In the genomic region with DNA sequence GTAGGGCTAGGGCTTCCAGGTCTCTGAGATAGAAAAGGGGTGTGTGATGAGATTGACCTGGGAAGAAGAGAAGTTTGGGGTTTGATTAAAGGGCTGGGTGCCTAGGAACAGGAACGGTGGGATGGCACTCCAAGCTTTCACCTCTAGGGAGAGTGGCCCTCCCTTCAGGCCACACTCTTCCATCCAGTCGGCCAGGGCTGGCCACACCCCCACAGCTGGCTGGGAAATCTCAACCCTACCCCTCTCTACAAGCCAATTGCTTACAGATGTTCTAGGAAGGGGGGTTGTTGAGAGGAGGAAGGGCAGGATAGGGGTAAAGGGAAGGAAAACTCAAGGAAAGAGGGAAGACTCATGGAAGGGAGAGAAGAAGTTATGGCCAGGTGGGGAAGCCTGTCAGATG, we compare ENCODE assay signal across 37 cellular contexts. TPM values are rescaled to one million over a fixed set of nuclear protein-coding genes. Genes with fewer than 3 reads are reported as not detected.
A peak's percentile ranks its signal among the peaks of the same experiment; 100 is the strongest.
DNase-seq lines count a peak whose midpoint lies in the region; ATAC-seq and TF ChIP-seq lines count a peak whose summit lies in the region.
"Had no signal": no experiment of that assay in that cellular context is flagged by ENCODE, and none has a peak within 500 bp of the region (broad histone marks: within the 10 kb centered on the region; RNA-seq: fewer than 3 reads in every experiment).

No MANE protein-coding gene starts in this region.

- no peak overlapping the region for H4K8ac ChIP-seq in mesenchymal stem cell (ENCODE audit: low read length)

- H3K79me1 ChIP-seq in mesenchymal stem cell (replicated peaks; ENCODE audit: low read length, poor library complexity, severe bottlenecking), result no peaks in the 10 kb centered on the region

- H2BK5ac ChIP-seq in mesenchymal stem cell (ENCODE audit: low read depth, low read length, poor library complexity, severe bottlenecking), result no peak overlapping the region

- H3K9ac ChIP-seq in mesenchymal stem cell (ENCODE audit: low read length) (no peak overlapping the region), subcutaneous abdominal adipose tissue (ENCODE audit: low read length in 5 of 5) (no peak overlapping the region)
- H3K9ac ChIP-seq: KMS-11 had no signal

- H3K4me3 ChIP-seq in coronary artery, result no peak overlapping the region
- H3K4me3 ChIP-seq in mesenchymal stem cell (ENCODE audit: insufficient read depth in 1 of 2, low read depth in 1 of 2, low read length in 2 of 2), result no peak overlapping the region
- H3K4me3 ChIP-seq in subcutaneous abdominal adipose tissue (ENCODE audit: low read depth in 1 of 5, low read length in 5 of 5), result no peak overlapping the region
- no peak overlapping the region for H3K4me3 ChIP-seq in hepatocyte
- H3K4me3 ChIP-seq: colonic mucosa, heart right ventricle, lower lobe of right lung, Peyer's patch, uterus had no signal

- no peaks in the 10 kb centered on the region for H3K9me3 Mint-ChIP-seq in activated CD8-positive, alpha-beta T cell treated with anti-CD3 and anti-CD28 coated beads, Interleukin-2, amount 10 ng/mL, durations not matched to agents 7 days and 5 days (ENCODE audit: insufficient read depth)
- H3K9me3 Mint-ChIP-seq in activated CD8-positive, alpha-beta T cell treated with anti-CD3 and anti-CD28 coated beads for 36 hours, result no peaks in the 10 kb centered on the region
- H3K9me3 Mint-ChIP-seq: activated naive CD8-positive, alpha-beta T cell treated with anti-CD3 and anti-CD28 coated beads, Interleukin-2, amount 10 ng/mL, durations not matched to agents 7 days and 5 days; natural killer cell; stimulated activated naive B cell treated with anti-CD40 and anti-IgM and Interleukin-4, amounts not matched to agents 10 μg/mL and 1 μg/mL and 100 μg/mL, for 72 hours; T-helper 2 cell treated with Interferon-gamma antibody and Interleukin-4, amounts not matched to agents 5 μg/mL and 100 μg/mL, for 36 hours had no signal

- peaks cover 56% of the 10 kb centered on the region for H3K27me3 Mint-ChIP-seq in activated CD8-positive, alpha-beta T cell treated with anti-CD3 and anti-CD28 coated beads, Interleukin-2, amount 10 ng/mL, durations not matched to agents 7 days and 5 days (ENCODE audit: low read depth)
- H3K27me3 Mint-ChIP-seq in activated CD8-positive, alpha-beta T cell treated with anti-CD3 and anti-CD28 coated beads for 36 hours, result peaks cover 2% of the 10 kb centered on the region

- peaks cover 25% of the 10 kb centered on the region for H3K4me1 Mint-ChIP-seq in activated CD8-positive, alpha-beta T cell treated with anti-CD3 and anti-CD28 coated beads, Interleukin-2, amount 10 ng/mL, durations not matched to agents 7 days and 5 days (ENCODE audit: low read depth)
- peaks cover 21% of the 10 kb centered on the region for H3K4me1 Mint-ChIP-seq in activated CD8-positive, alpha-beta T cell treated with anti-CD3 and anti-CD28 coated beads for 36 hours (ENCODE audit: low read depth)

- WGBS in mesenchymal stem cell, result 0% methylated on average over 1 of the region's 2 CpGs
- WGBS in hepatocyte (ENCODE audit: low lambda C conversion rate, missing lambda C conversion rate), result 16% methylated on average over 2 of the region's 2 CpGs

- H2BK12ac ChIP-seq in mesenchymal stem cell (ENCODE audit: low read length in 2 of 2), result no peak overlapping the region

- peak overlapping the region; percentile 5 for H2BK120ac ChIP-seq in mesenchymal stem cell (ENCODE audit: low read depth, low read length)

- no peak for DNase-seq in activated CD8-positive, alpha-beta T cell treated with anti-CD3 and anti-CD28 coated beads, Interleukin-2, amount 10 ng/mL, durations not matched to agents 7 days and 5 days
- no peak for DNase-seq in activated CD8-positive, alpha-beta T cell treated with anti-CD3 and anti-CD28 coated beads for 36 hours
- DNase-seq in coronary artery (ENCODE audit: low spot score) (peak; percentile 62), mesenchymal stem cell (no peak), hepatocyte (ENCODE audit: low spot score) (no peak)
- DNase-seq: 8988T; activated CD8-positive, alpha-beta memory T cell treated with anti-CD3 and anti-CD28 coated beads for 24 hours; activated effector memory CD4-positive, alpha-beta T cell treated with anti-CD3 and anti-CD28 coated beads, Interleukin-2, amount 50 U/mL, for 16 hours; activated naive CD8-positive, alpha-beta T cell treated with anti-CD3 and anti-CD28 coated beads, Interleukin-2, amount 10 ng/mL, durations not matched to agents 7 days and 5 days; Caco-2; colonic mucosa; effector memory CD4-positive, alpha-beta T cell; erythroblast; foreskin melanocyte; heart right ventricle; kidney glomerular epithelial cell; lower lobe of right lung; MM.1S; natural killer cell; NCI-H1105 treated with DMSO at 0.1 percent for 48 hours; NCI-H1930; NCI-H748 treated with DMSO at 0.1 percent for 48 hours; Peyer's patch; SIG-M5; stimulated activated naive B cell treated with anti-CD40 and anti-IgM and Interleukin-4, amounts not matched to agents 10 μg/mL and 1 μg/mL and 100 μg/mL, for 72 hours; uterus had no signal

- POLR2A ChIA-PET in activated CD8-positive, alpha-beta T cell treated with anti-CD3 and anti-CD28 coated beads, Interleukin-2, amount 10 ng/mL, durations not matched to agents 7 days and 5 days (lab: Charles Lee), result no interaction called here
- POLR2A ChIA-PET in activated CD8-positive, alpha-beta T cell treated with anti-CD3 and anti-CD28 coated beads for 36 hours (lab: Charles Lee), result interaction anchor here (0.5 to 1.3 kb wide), 2 partner anchors 8 to 966 kb away, joined by 3 to 4 read pairs; no protein-coding TSS in a partner anchor

- TF ChIP-seq CTCF in activated CD8-positive, alpha-beta T cell treated with anti-CD3 and anti-CD28 coated beads for 36 hours (IDR thresholded peaks at IDR 0.05), result no peak
- TF ChIP-seq CTCF in coronary artery (IDR thresholded peaks at IDR 0.05) (no peak), hepatocyte (IDR thresholded peaks at IDR 0.05; ENCODE audit: poor library complexity) (no peak)

- no peak overlapping the region for H3K23ac ChIP-seq in mesenchymal stem cell (ENCODE audit: low read length in 2 of 2)

- H4K20me1 ChIP-seq in hepatocyte (ENCODE audit: insufficient read depth, poor library complexity, severe bottlenecking), result no peaks in the 10 kb centered on the region

- no peaks in the 10 kb centered on the region for H3K9me3 ChIP-seq in mesenchymal stem cell (ENCODE audit: control insufficient read depth, low read length)
- H3K9me3 ChIP-seq in subcutaneous abdominal adipose tissue (ENCODE audit: control insufficient read depth in 5 of 5, low read length in 5 of 5), result no peaks in the 10 kb centered on the region
- H3K9me3 ChIP-seq in hepatocyte (ENCODE audit: low read depth), result no peaks in the 10 kb centered on the region
- H3K9me3 ChIP-seq: Caco-2, colonic mucosa, heart right ventricle, lower lobe of right lung, Peyer's patch, uterus had no signal

- H3K4me1 ChIP-seq in mesenchymal stem cell (ENCODE audit: control insufficient read depth, insufficient read depth, low read depth, low read length) (peaks cover 3% of the 10 kb centered on the region), subcutaneous abdominal adipose tissue (ENCODE audit: control insufficient read depth in 5 of 5, insufficient read depth in 5 of 5, low read length in 5 of 5) (peaks cover 24 to 62% (median 43%) of the 10 kb centered on the region in 5 donors), hepatocyte (ENCODE audit: insufficient read depth) (peaks cover 7% of the 10 kb centered on the region)
- H3K4me1 ChIP-seq: Caco-2, colonic mucosa had no signal

- H2AFZ ChIP-seq in mesenchymal stem cell (ENCODE audit: low read depth, low read length), result no peak overlapping the region
- H2AFZ ChIP-seq in hepatocyte, result no peak overlapping the region

- H3K27ac Mint-ChIP-seq in activated CD8-positive, alpha-beta T cell treated with anti-CD3 and anti-CD28 coated beads, Interleukin-2, amount 10 ng/mL, durations not matched to agents 7 days and 5 days, result peak overlapping the region; percentile 13
- H3K27ac Mint-ChIP-seq in activated CD8-positive, alpha-beta T cell treated with anti-CD3 and anti-CD28 coated beads for 36 hours, result no peak overlapping the region
- H3K27ac Mint-ChIP-seq: natural killer cell; stimulated activated naive B cell treated with anti-CD40 and anti-IgM and Interleukin-4, amounts not matched to agents 10 μg/mL and 1 μg/mL and 100 μg/mL, for 72 hours; T-helper 2 cell treated with Interferon-gamma antibody and Interleukin-4, amounts not matched to agents 5 μg/mL and 100 μg/mL, for 36 hours had no signal

- peak overlapping the region; percentile 50 for H4K91ac ChIP-seq in mesenchymal stem cell (ENCODE audit: low read length)

- peak overlapping the region; percentile 97 for H2BK15ac ChIP-seq in mesenchymal stem cell (ENCODE audit: low read depth, poor library complexity, severe bottlenecking)

- CTCF ChIA-PET in activated CD8-positive, alpha-beta T cell treated with anti-CD3 and anti-CD28 coated beads, Interleukin-2, amount 10 ng/mL, durations not matched to agents 7 days and 5 days (lab: Charles Lee), result interaction anchor here (0.6 to 4.4 kb wide), 5 partner anchors 13 to 256 kb away, joined by 3 to 42 read pairs (median 6); no protein-coding TSS in a partner anchor
- CTCF ChIA-PET in activated CD8-positive, alpha-beta T cell treated with anti-CD3 and anti-CD28 coated beads for 36 hours (lab: Charles Lee), result interaction anchor here (1.5 to 13.3 kb wide), 4 partner anchors 14 to 32 kb away, joined by 3 to 143 read pairs (median 16); no protein-coding TSS in a partner anchor

- no peaks in the 10 kb centered on the region for H3K79me2 ChIP-seq in hepatocyte

- no peaks in the 10 kb centered on the region for H3K36me3 Mint-ChIP-seq in activated CD8-positive, alpha-beta T cell treated with anti-CD3 and anti-CD28 coated beads, Interleukin-2, amount 10 ng/mL, durations not matched to agents 7 days and 5 days (ENCODE audit: low read depth)
- no peaks in the 10 kb centered on the region for H3K36me3 Mint-ChIP-seq in activated CD8-positive, alpha-beta T cell treated with anti-CD3 and anti-CD28 coated beads for 36 hours (ENCODE audit: low read depth)
- H3K36me3 Mint-ChIP-seq: natural killer cell; stimulated activated naive B cell treated with anti-CD40 and anti-IgM and Interleukin-4, amounts not matched to agents 10 μg/mL and 1 μg/mL and 100 μg/mL, for 72 hours had no signal

- no peak overlapping the region for H3K14ac ChIP-seq in mesenchymal stem cell (ENCODE audit: low read length in 2 of 2)

- H3K27ac ChIP-seq in coronary artery (no peak overlapping the region), mesenchymal stem cell (ENCODE audit: low read length, poor library complexity, severe bottlenecking) (no peak overlapping the region), subcutaneous abdominal adipose tissue (ENCODE audit: low read depth, low read length) (peak overlapping the region; percentile 10), hepatocyte (no peak overlapping the region)
- H3K27ac ChIP-seq: C4-2B, colonic mucosa, HL-60, KMS-11, Peyer's patch had no signal

- no peaks in the 10 kb centered on the region for H3K9me2 ChIP-seq in hepatocyte (replicated peaks; ENCODE audit: insufficient read depth)

- no peaks in the 10 kb centered on the region for H3K36me3 ChIP-seq in mesenchymal stem cell (ENCODE audit: control insufficient read depth in 1 of 2, insufficient read depth in 2 of 2, low read depth in 1 of 2, low read length in 2 of 2)
- H3K36me3 ChIP-seq in subcutaneous abdominal adipose tissue (ENCODE audit: control insufficient read depth in 5 of 5, insufficient read depth in 5 of 5, low read length in 5 of 5), result no peaks in the 10 kb centered on the region
- H3K36me3 ChIP-seq in hepatocyte (replicated peaks; ENCODE audit: insufficient read depth, low read depth), result no peaks in the 10 kb centered on the region
- H3K36me3 ChIP-seq: colonic mucosa, heart right ventricle, lower lobe of right lung, Peyer's patch, uterus had no signal

- H3K27me3 ChIP-seq in mesenchymal stem cell (ENCODE audit: control insufficient read depth in 1 of 2, insufficient read depth in 1 of 2, low read length in 2 of 2), result peaks cover 0 to 52% of the 10 kb centered on the region in 2 experiments
- H3K27me3 ChIP-seq in subcutaneous abdominal adipose tissue (ENCODE audit: control insufficient read depth in 5 of 5, insufficient read depth in 4 of 5, low read length in 5 of 5), result peaks cover 0 to 13% (median 0%) of the 10 kb centered on the region in 5 donors
- peaks cover 12% of the 10 kb centered on the region for H3K27me3 ChIP-seq in hepatocyte
- H3K27me3 ChIP-seq: heart right ventricle, Peyer's patch, uterus had no signal

- no peak overlapping the region for H3K18ac ChIP-seq in mesenchymal stem cell (ENCODE audit: low read depth in 1 of 2, low read length in 2 of 2)

- H3K4me3 Mint-ChIP-seq in activated CD8-positive, alpha-beta T cell treated with anti-CD3 and anti-CD28 coated beads, Interleukin-2, amount 10 ng/mL, durations not matched to agents 7 days and 5 days, result no peak overlapping the region
- H3K4me3 Mint-ChIP-seq in activated CD8-positive, alpha-beta T cell treated with anti-CD3 and anti-CD28 coated beads for 36 hours, result no peak overlapping the region
- H3K4me3 Mint-ChIP-seq: activated naive CD8-positive, alpha-beta T cell treated with anti-CD3 and anti-CD28 coated beads, Interleukin-2, amount 10 ng/mL, durations not matched to agents 7 days and 5 days; natural killer cell; stimulated activated naive B cell treated with anti-CD40 and anti-IgM and Interleukin-4, amounts not matched to agents 10 μg/mL and 1 μg/mL and 100 μg/mL, for 72 hours; T-helper 2 cell treated with Interferon-gamma antibody and Interleukin-4, amounts not matched to agents 5 μg/mL and 100 μg/mL, for 36 hours had no signal

- intact Hi-C loops in activated CD8-positive, alpha-beta T cell treated with anti-CD3 and anti-CD28 coated beads for 36 hours (cut with micrococcal nuclease), result no loop called here

- H3K4me2 ChIP-seq in mesenchymal stem cell (ENCODE audit: low read length, poor library complexity, severe bottlenecking) (no peak overlapping the region), hepatocyte (no peak overlapping the region)
- H3K4me2 ChIP-seq: KMS-11 had no signal

- H3K4ac ChIP-seq in mesenchymal stem cell (ENCODE audit: low read depth in 1 of 2, low read length in 2 of 2), result peak overlapping the region in 1 of 2 experiments; percentile 64

- H2AK5ac ChIP-seq in mesenchymal stem cell (ENCODE audit: low read length, severe bottlenecking), result no peak overlapping the region

- ATAC-seq in activated CD8-positive, alpha-beta T cell treated with anti-CD3 and anti-CD28 coated beads, Interleukin-2, amount 10 ng/mL, durations not matched to agents 7 days and 5 days, result no peak
- no peak for ATAC-seq in activated CD8-positive, alpha-beta T cell treated with anti-CD3 and anti-CD28 coated beads for 36 hours
- ATAC-seq in HG02759 (IDR thresholded peaks at IDR 0.05; ENCODE audit: unreplicated experiment) (no peak), HG03571 (IDR thresholded peaks at IDR 0.05; ENCODE audit: unreplicated experiment) (no peak)
- ATAC-seq: heart right ventricle; lower lobe of right lung; natural killer cell; stimulated activated naive B cell treated with anti-CD40 and anti-IgM and Interleukin-4, amounts not matched to agents 10 μg/mL and 1 μg/mL and 100 μg/mL, for 72 hours had no signal

RNA-seq across cellular contexts. Expression of a gene that starts 6.6 kb away (rescaled TPM):
- total RNA-seq in activated CD8-positive, alpha-beta T cell treated with anti-CD3 and anti-CD28 coated beads, Interleukin-2, amount 10 ng/mL, durations not matched to agents 7 days and 5 days, result 10 to 100 TPM; 65.0 to 69.1 TPM
- total RNA-seq in activated CD8-positive, alpha-beta T cell treated with anti-CD3 and anti-CD28 coated beads for 36 hours, result 10 to 100 TPM; 35.2 to 36.6 TPM
- polyA plus RNA-seq in mesenchymal stem cell (2013, experiment 1 of 2), result 248 TPM
- polyA plus RNA-seq in mesenchymal stem cell (2013, experiment 2 of 2), result 244 TPM
- 31.3 and 45.7 TPM in 2 replicates for total RNA-seq in hepatocyte
- 53.6 and 57.2 TPM in 2 replicates for polyA plus RNA-seq in hepatocyte

RNA-seq across cellular contexts. Expression of a gene that starts 41.2 kb away (rescaled TPM):
- under 1 TPM; 0.55 to 0.74 TPM for total RNA-seq in activated CD8-positive, alpha-beta T cell treated with anti-CD3 and anti-CD28 coated beads, Interleukin-2, amount 10 ng/mL, durations not matched to agents 7 days and 5 days
- 1 to 10 TPM; 1.1 to 2.5 TPM for total RNA-seq in activated CD8-positive, alpha-beta T cell treated with anti-CD3 and anti-CD28 coated beads for 36 hours
- 16.2 TPM for polyA plus RNA-seq in mesenchymal stem cell (2013, experiment 1 of 2)
- polyA plus RNA-seq in mesenchymal stem cell (2013, experiment 2 of 2), result 17.1 TPM
- total RNA-seq in hepatocyte, result 2.2 and 5.6 TPM in 2 replicates
- 4.2 and 4.6 TPM in 2 replicates for polyA plus RNA-seq in hepatocyte

RNA-seq across cellular contexts. Expression of a gene that starts 47.7 kb away (rescaled TPM):
- total RNA-seq in activated CD8-positive, alpha-beta T cell treated with anti-CD3 and anti-CD28 coated beads, Interleukin-2, amount 10 ng/mL, durations not matched to agents 7 days and 5 days, result 10 to 100 TPM; 11.8 to 12.7 TPM
- 1 to 10 TPM; 6.9 to 9.4 TPM for total RNA-seq in activated CD8-positive, alpha-beta T cell treated with anti-CD3 and anti-CD28 coated beads for 36 hours
- polyA plus RNA-seq in mesenchymal stem cell (2013, experiment 1 of 2), result not detected
- not detected for polyA plus RNA-seq in mesenchymal stem cell (2013, experiment 2 of 2)
- not detected in 2 replicates for total RNA-seq in hepatocyte
- not detected in 2 replicates for polyA plus RNA-seq in hepatocyte
- total RNA-seq: Caco-2, cardiac septum, G401, skeletal muscle tissue, temporal lobe, uterus had no signal
